ENCODE assay signal across 8 cellular contexts in genomic region chr12:122064034-122064777, GRCh38. TPM values are rescaled to one million over a fixed set of nuclear protein-coding genes. Genes with fewer than 3 reads are reported as not detected.
A peak's percentile ranks its signal among the peaks of the same experiment; 100 is the strongest.
DNase-seq lines count a peak whose midpoint lies in the region; ATAC-seq, FAIRE-seq and TF ChIP-seq lines count a peak whose summit lies in the region.

No MANE protein-coding gene starts in this region.

- CTCF ChIA-PET in T-cell (lab: Charles Lee) = no interaction called here

- peaks cover 14 to 24% (median 22%) of the 10 kb centered on the region in 3 donors for H3K4me1 Mint-ChIP-seq in T-cell
- peaks cover 37% of the 10 kb centered on the region for H3K4me1 Mint-ChIP-seq in dendritic cell treated with granulocyte-macrophage colony-stimulating factor and Interleukin-4, amounts not matched to agents 40 ng/mL and 50 ng/mL, for 4 days (ENCODE audit: low read depth)

- intact Hi-C loops in dendritic cell treated with granulocyte-macrophage colony-stimulating factor and Interleukin-4, amounts not matched to agents 40 ng/mL and 50 ng/mL, for 4 days (cut with micrococcal nuclease) = no loop called here

- no peak overlapping the region for H3K4me3 ChIP-seq in AG10803 (ENCODE audit: low read length)

- H3K27ac Mint-ChIP-seq in T-cell = no peak overlapping the region
- peak overlapping the region; percentile 87 for H3K27ac Mint-ChIP-seq in dendritic cell treated with granulocyte-macrophage colony-stimulating factor and Interleukin-4, amounts not matched to agents 40 ng/mL and 50 ng/mL, for 4 days

- no peaks in the 10 kb centered on the region for H3K36me3 Mint-ChIP-seq in T-cell
- H3K36me3 Mint-ChIP-seq in dendritic cell treated with granulocyte-macrophage colony-stimulating factor and Interleukin-4, amounts not matched to agents 40 ng/mL and 50 ng/mL, for 4 days (ENCODE audit: low read depth) = peaks cover 32% of the 10 kb centered on the region

- TF ChIP-seq CTCF in AG10803 (conservative IDR thresholded peaks at IDR 0.05; ENCODE audit: low read length) = peak; percentile 31

- FAIRE-seq in GM18507 (lab: Jason Lieb, UNC) = peak; percentile 64

- POLR2A ChIA-PET in T-cell (lab: Charles Lee) = no interaction called here

- H3K9me3 Mint-ChIP-seq in T-cell = no peaks in the 10 kb centered on the region
- H3K9me3 Mint-ChIP-seq in dendritic cell treated with granulocyte-macrophage colony-stimulating factor and Interleukin-4, amounts not matched to agents 40 ng/mL and 50 ng/mL, for 4 days = no peaks in the 10 kb centered on the region

- DNase-seq in AG10803 (ENCODE audit: low read depth) (peak; percentile 90), GM18507 (ENCODE audit: extremely low spot score, insufficient read length, low read depth) (no peak), NCI-H146 treated with DMSO at 0.1 percent for 48 hours (lab: John Stamatoyannopoulos, UW; ENCODE audit: unreplicated experiment) (peak; percentile 70), T-cell (peak in 12 of 34 experiments; percentile 19 to 42 (median 26)), left kidney (ENCODE audit: low read depth, low spot score) (peak; percentile 98)
- peak; percentile 33 for DNase-seq in stimulated activated CD4-positive, alpha-beta T cell treated with anti-CD3 and anti-CD28 coated beads, Interleukin-4, amount 100 ng/mL, for 1 hour

- H3K27me3 Mint-ChIP-seq in T-cell = no peaks in the 10 kb centered on the region
- peaks cover 5% of the 10 kb centered on the region for H3K27me3 Mint-ChIP-seq in dendritic cell treated with granulocyte-macrophage colony-stimulating factor and Interleukin-4, amounts not matched to agents 40 ng/mL and 50 ng/mL, for 4 days

- H3K4me3 Mint-ChIP-seq in T-cell = no peak overlapping the region
- peak overlapping the region; percentile 61 for H3K4me3 Mint-ChIP-seq in dendritic cell treated with granulocyte-macrophage colony-stimulating factor and Interleukin-4, amounts not matched to agents 40 ng/mL and 50 ng/mL, for 4 days

- ATAC-seq in T-cell (replicated peaks in 1 of 4) = peak in 3 of 4 experiments; percentile 53 to 86 (median 63)
- no peak for ATAC-seq in HG02571 (IDR thresholded peaks at IDR 0.05; ENCODE audit: unreplicated experiment)

RNA-seq across cellular contexts. Expression of gene MLXIP, which starts 14.3 kb away (rescaled TPM):
- 100 to 1,000 TPM in 2 of 5 donors, 10 to 100 TPM in 3; 87.9 to 113 (median 98.3) TPM for total RNA-seq in T-cell

RNA-seq across cellular contexts. Expression of gene BCL7A, which starts 42.5 kb away (rescaled TPM):
- 1 to 10 TPM; 5.3 to 7.4 (median 6.7) TPM for total RNA-seq in T-cell
